Comparison of ENCODE assay signal across 8 cellular contexts in the genomic region with DNA sequence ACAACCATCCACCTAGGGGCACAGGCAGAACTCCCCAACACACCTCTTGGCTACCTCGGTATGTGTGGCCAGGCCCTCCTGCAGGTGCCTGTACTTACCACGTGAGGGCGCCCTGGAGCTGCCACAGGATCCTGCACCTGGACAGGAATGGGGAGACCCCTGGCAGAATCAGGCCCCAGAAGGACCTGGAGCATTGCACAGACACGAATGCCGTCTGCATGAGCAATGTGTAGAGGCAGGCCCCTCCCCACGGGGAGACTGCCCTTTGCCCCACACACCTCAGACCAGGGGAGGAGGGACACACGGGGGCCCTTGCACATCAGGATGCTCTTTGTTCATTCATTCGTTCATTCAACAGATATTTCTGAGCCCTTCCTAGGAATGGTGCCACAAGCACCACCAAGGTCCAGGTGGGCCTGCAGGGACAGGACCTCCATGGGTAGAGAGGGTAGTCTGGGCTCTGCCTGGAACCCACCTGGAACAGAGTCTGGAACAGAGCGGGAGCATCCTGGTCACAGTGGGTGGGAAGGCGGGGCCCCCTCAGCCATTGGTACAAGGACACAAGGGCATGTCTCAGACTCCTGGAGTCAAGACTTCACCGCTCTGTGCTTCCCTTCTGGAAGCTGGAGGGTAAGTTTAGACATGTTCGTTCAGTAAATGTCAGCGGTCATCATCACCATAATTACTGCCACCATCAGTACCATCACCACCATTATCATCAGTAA. TPM values are rescaled to one million over a fixed set of nuclear protein-coding genes. Genes with fewer than 3 reads are reported as not detected.
DNase-seq lines count a peak whose midpoint lies in the region; ATAC-seq lines count a peak whose summit lies in the region.

No MANE protein-coding gene starts in this region.

- DNase-seq in NCI-H82 (lab: John Stamatoyannopoulos, UW): peak; percentile 61
- no peak for DNase-seq in NCI-H82 treated with DMSO at 0.1 percent for 48 hours (lab: John Stamatoyannopoulos, UW; ENCODE audit: unreplicated experiment)
- DNase-seq in NCI-H2196 treated with DMSO at 0.1 percent for 48 hours (lab: John Stamatoyannopoulos, UW; ENCODE audit: unreplicated experiment): peak; percentile 31
- peak; percentile 37 for DNase-seq in activated T-cell treated with anti-CD3 and anti-CD28 coated beads for 24 hours (ENCODE audit: low read depth)
- DNase-seq in fibroblast of peridontal ligament (ENCODE audit: extremely low read depth): peak; percentile 5
- DNase-seq in renal cortical epithelial cell (ENCODE audit: low read depth): peak; percentile 7
- DNase-seq in ureter (ENCODE audit: low spot score): no peak

- no peak for ATAC-seq in GM18519 (IDR thresholded peaks at IDR 0.05; ENCODE audit: low FRiP score, unreplicated experiment)

RNA-seq across cellular contexts. Expression of a gene that starts 32.3 kb away (rescaled TPM):
- 18.8 and 32.8 TPM in 2 replicates for total RNA-seq in renal cortical epithelial cell
- 36.3 TPM for total RNA-seq in ureter

RNA-seq across cellular contexts. Expression of a gene that starts 52.1 kb away (rescaled TPM):
- total RNA-seq in renal cortical epithelial cell (0.15 TPM in 1 of 2 replicates, not detected in the other), ureter (0.60 TPM)

Comparison
In these comparisons a context has a peak if more than half of its experiments do, and no peak if none do; other contexts are left out.
1. DNase-seq: peak in NCI-H82 (single experiment), NCI-H2196 treated with DMSO at 0.1 percent for 48 hours (single experiment), activated T-cell treated with anti-CD3 and anti-CD28 coated beads for 24 hours (single experiment), fibroblast of peridontal ligament (single experiment) and renal cortical epithelial cell (single experiment); none in NCI-H82 treated with DMSO at 0.1 percent for 48 hours (single experiment) and ureter (single experiment).